8 cellular contexts compared by ENCODE assay signal in the genomic region with DNA sequence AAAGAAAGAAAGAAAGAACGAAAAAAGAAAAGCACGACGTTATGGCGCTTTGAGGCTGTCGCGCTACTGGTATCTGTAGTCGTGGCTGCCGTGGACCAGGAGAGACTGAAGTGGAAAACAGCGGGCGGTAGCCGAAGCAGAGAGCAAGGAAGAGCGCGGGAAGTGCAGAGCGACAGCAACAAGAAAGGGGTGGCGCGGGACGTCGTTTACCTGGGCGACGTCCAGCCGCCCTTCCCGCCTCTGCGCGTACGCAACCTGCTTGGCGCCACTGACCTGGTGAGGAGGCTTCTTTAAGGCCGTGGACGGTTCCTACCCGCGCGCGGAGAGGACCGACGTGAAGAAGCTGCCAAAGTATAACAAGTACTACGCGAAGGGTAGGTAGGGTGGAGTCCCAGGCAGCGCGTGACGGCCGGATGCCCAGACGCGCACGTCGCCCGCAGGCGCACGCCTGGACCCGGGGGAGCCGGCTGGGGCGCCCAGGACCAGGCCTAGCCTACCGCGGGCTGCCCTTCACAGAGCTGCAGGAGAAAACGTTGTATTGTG.
A peak's percentile ranks its signal among the peaks of the same experiment; 100 is the strongest.
DNase-seq lines count a peak whose midpoint lies in the region; ATAC-seq, FAIRE-seq and TF ChIP-seq lines count a peak whose summit lies in the region.

No MANE protein-coding gene starts in this region.

- H3K4me1 ChIP-seq in rectal smooth muscle tissue (ENCODE audit: control insufficient read depth, insufficient read depth, low read length): no peaks in the 10 kb centered on the region

- no peaks in the 10 kb centered on the region for H3K36me3 ChIP-seq in rectal smooth muscle tissue (ENCODE audit: control insufficient read depth, insufficient read depth, low read length)

- DNase-seq in ELF-1 (ENCODE audit: low read depth, low spot score) (peak; percentile 67), NCI-H2171 (lab: John Stamatoyannopoulos, UW) (peak; percentile 58), activated T-cell treated with anti-CD3 and anti-CD28 coated beads for 4 hours (peak; percentile 20), fibroblast of pulmonary artery (ENCODE audit: low read depth) (peak; percentile 22), urothelium cell line (ENCODE audit: low spot score) (peak; percentile 61), NCI-H1417 treated with DMSO at 0.1 percent for 48 hours (lab: John Stamatoyannopoulos, UW) (no peak)

- H3K27me3 ChIP-seq in rectal smooth muscle tissue (ENCODE audit: control insufficient read depth, insufficient read depth, low read length): no peaks in the 10 kb centered on the region

- FAIRE-seq in urothelium cell line (lab: Jason Lieb, UNC): no peak

- H3K9ac ChIP-seq in rectal smooth muscle tissue (ENCODE audit: low read length): peak overlapping the region; percentile 45

- no peak for TF ChIP-seq CTCF in fibroblast of pulmonary artery (IDR thresholded peaks at IDR 0.05; ENCODE audit: low read length, missing control alignments)

- H3K4me3 ChIP-seq in fibroblast of pulmonary artery (replicated peaks; ENCODE audit: low read depth, low read length): peak overlapping the region; percentile 52
- H3K4me3 ChIP-seq in rectal smooth muscle tissue (ENCODE audit: low read length): peak overlapping the region; percentile 72

- peak; percentile 97 for ATAC-seq in GM21737 (IDR thresholded peaks at IDR 0.05; ENCODE audit: unreplicated experiment)

- H3K27ac ChIP-seq in rectal smooth muscle tissue (ENCODE audit: low read depth, low read length): no peak overlapping the region
